12 cellular contexts compared by ENCODE assay signal in genomic region chr10:122258136-122259074, GRCh38. TPM values are rescaled to one million over a fixed set of nuclear protein-coding genes. Genes with fewer than 3 reads are reported as not detected.
DNase-seq lines count a peak whose midpoint lies in the region; ATAC-seq and TF ChIP-seq lines count a peak whose summit lies in the region.
"Had no signal": no experiment of that assay in that cellular context is flagged by ENCODE, and none has a peak within 500 bp of the region (broad histone marks: within the 10 kb centered on the region; RNA-seq: fewer than 3 reads in every experiment).

No MANE protein-coding gene starts in this region.

- no peak overlapping the region for H3K27ac ChIP-seq in RWPE2 (ENCODE audit: poor library complexity, severe bottlenecking)
- H3K27ac ChIP-seq: skin epidermis had no signal

- no peak for TF ChIP-seq CTCF in RWPE2 (IDR thresholded peaks at IDR 0.05; ENCODE audit: poor library complexity, severe bottlenecking)
- TF ChIP-seq CTCF in GM10266 (IDR thresholded peaks at IDR 0.05; ENCODE audit: control insufficient read depth, insufficient read depth, low read depth, missing control alignments), result no peak

- ATAC-seq in RWPE2 (ENCODE audit: low read depth) (peak; percentile 35; the same call in 1 of the 3 replicates), HG03520 (IDR thresholded peaks at IDR 0.05; ENCODE audit: unreplicated experiment) (no peak), HG03457 (IDR thresholded peaks at IDR 0.05; ENCODE audit: unreplicated experiment) (no peak), GM21367 (IDR thresholded peaks at IDR 0.05; ENCODE audit: unreplicated experiment) (no peak)

- intact Hi-C loops in posterior vena cava (cut with DNase I), result no loop called here

- H3K36me3 ChIP-seq in RWPE2 (ENCODE audit: low read depth), result peaks cover 8% of the 10 kb centered on the region

- no peaks in the 10 kb centered on the region for H3K9me3 ChIP-seq in RWPE2 (ENCODE audit: severe bottlenecking)

- DNase-seq in H4 (ENCODE audit: low spot score) (peak; percentile 25), RWPE2 (ENCODE audit: low spot score) (no peak), hepatic stellate cell (ENCODE audit: low spot score) (peak; percentile 41), posterior vena cava (ENCODE audit: low spot score) (peak; percentile 68), GM10266 (ENCODE audit: extremely low spot score) (no peak)
- DNase-seq: activated CD4-positive, alpha-beta T cell treated with anti-CD3 and anti-CD28 coated beads, Interleukin-2, amount 50 U/mL, for 48 hours; NCI-H510A treated with DMSO at 0.1 percent for 48 hours; stimulated activated CD8-positive, alpha-beta memory T cell treated with anti-CD3 and anti-CD28 coated beads, Interleukin-4, amount 100 ng/mL, for 48 hours had no signal

- H3K27me3 ChIP-seq in RWPE2 (ENCODE audit: insufficient read depth, poor library complexity, severe bottlenecking), result no peaks in the 10 kb centered on the region

- peaks cover under 1% of the 10 kb centered on the region for H3K4me1 ChIP-seq in RWPE2 (ENCODE audit: insufficient read depth, poor library complexity, severe bottlenecking)

- no peak overlapping the region for H3K4me3 ChIP-seq in RWPE2 (ENCODE audit: severe bottlenecking)
- H3K4me3 ChIP-seq: skin epidermis had no signal

RNA-seq across cellular contexts. Expression of gene BTBD16, which starts 12.7 kb away (rescaled TPM):
- not detected in 2 replicates for total RNA-seq in H4 (2014; rRNA removed; shearing (Covaris generic))
- total RNA-seq in posterior vena cava, result under 1 TPM in 1 of 2 donors, not detected in 1; 0.14 TPM

Comparison
In these comparisons a context has a peak if more than half of its experiments do, and no peak if none do; other contexts are left out.
1. DNase-seq: peak in H4 (single experiment), hepatic stellate cell (single experiment) and posterior vena cava (single experiment); none in RWPE2 (single experiment) and GM10266 (single experiment).